In genomic region chr2:230693411-230693810, GRCh38 we compare ENCODE assay signal across 21 cellular contexts. TPM values are rescaled to one million over a fixed set of nuclear protein-coding genes. Genes with fewer than 3 reads are reported as not detected.
DNase-seq lines count a peak whose midpoint lies in the region; ATAC-seq, FAIRE-seq and TF ChIP-seq lines count a peak whose summit lies in the region.
"Had no signal": no experiment of that assay in that cellular context is flagged by ENCODE, and none has a peak within 500 bp of the region (broad histone marks: within the 10 kb centered on the region; RNA-seq: fewer than 3 reads in every experiment).

No MANE protein-coding gene starts in this region.

- H3K27me3 Mint-ChIP-seq in T-helper 1 cell treated with Interleukin-12 subunit alpha and Interleukin-12 subunit beta and Interleukin-4 antibody, amounts not matched to agents 30 μg/mL and 1 μg/mL, for 36 hours (ENCODE audit: low read depth) = no peaks in the 10 kb centered on the region
- H3K27me3 Mint-ChIP-seq: CD4-positive, alpha-beta T cell had no signal

- ATAC-seq in K562 = no peak
- ATAC-seq in HG02938 (IDR thresholded peaks at IDR 0.05; ENCODE audit: unreplicated experiment) = no peak
- no peak for ATAC-seq in HG03520 (IDR thresholded peaks at IDR 0.05; ENCODE audit: unreplicated experiment)

- H3K27ac Mint-ChIP-seq in T-helper 1 cell treated with Interleukin-12 subunit alpha and Interleukin-12 subunit beta and Interleukin-4 antibody, amounts not matched to agents 30 μg/mL and 1 μg/mL, for 36 hours = peak overlapping the region; percentile 83
- H3K27ac Mint-ChIP-seq: CD4-positive, alpha-beta T cell had no signal

- H3K27me3 ChIP-seq in AG04450 (ENCODE audit: control insufficient read depth, insufficient read depth, low read length) (no peaks in the 10 kb centered on the region), K562 (ENCODE audit: control insufficient read depth in 2 of 2, insufficient read depth in 2 of 2, low read length in 2 of 2) (no peaks in the 10 kb centered on the region)
- H3K27me3 ChIP-seq: BE2C, SJCRH30 had no signal

- no peaks in the 10 kb centered on the region for H3K9me1 ChIP-seq in K562 (ENCODE audit: control insufficient read depth, insufficient read depth, low read length)

- H3K4me2 ChIP-seq in K562 (ENCODE audit: insufficient read depth, low read length) = no peak overlapping the region
- H3K4me2 ChIP-seq: KMS-11 had no signal

- H3K36me3 ChIP-seq in K562 (ENCODE audit: control insufficient read depth, insufficient read depth, low read length) = no peaks in the 10 kb centered on the region
- H3K36me3 ChIP-seq: BE2C, SJCRH30 had no signal

- H3K4me3 ChIP-seq in AG04450 (ENCODE audit: low read depth, low read length) (no peak overlapping the region), K562 (no peak overlapping the region)
- H3K4me3 ChIP-seq: SJCRH30 had no signal

- no peak overlapping the region for H3K9ac ChIP-seq in K562 (ENCODE audit: insufficient read depth in 1 of 2, low read depth in 2 of 2, low read length in 2 of 2)
- H3K9ac ChIP-seq: KMS-11 had no signal

- H3K79me2 ChIP-seq in K562 (ENCODE audit: control insufficient read depth, insufficient read depth, low read length) = no peaks in the 10 kb centered on the region

- no peak for TF ChIP-seq EP300 in K562 (IDR thresholded peaks at IDR 0.05; ENCODE audit: low read length)

- H3K4me3 Mint-ChIP-seq in T-helper 1 cell treated with Interleukin-12 subunit alpha and Interleukin-12 subunit beta and Interleukin-4 antibody, amounts not matched to agents 30 μg/mL and 1 μg/mL, for 36 hours = no peak overlapping the region
- H3K4me3 Mint-ChIP-seq: CD4-positive, alpha-beta T cell had no signal

- peaks cover 32% of the 10 kb centered on the region for H3K4me1 Mint-ChIP-seq in T-helper 1 cell treated with Interleukin-12 subunit alpha and Interleukin-12 subunit beta and Interleukin-4 antibody, amounts not matched to agents 30 μg/mL and 1 μg/mL, for 36 hours (ENCODE audit: low read depth)

- TF ChIP-seq CTCF in AG04450 (IDR thresholded peaks at IDR 0.05; ENCODE audit: low read depth, low read length) (no peak), K562 (IDR thresholded peaks at IDR 0.05 in 2 of 3, conservative IDR thresholded peaks at IDR 0.05 in 1 of 3; ENCODE audit: insufficient read depth in 2 of 3, low read depth in 1 of 3, low read length in 3 of 3) (no peak)

- H3K36me3 Mint-ChIP-seq in T-helper 1 cell treated with Interleukin-12 subunit alpha and Interleukin-12 subunit beta and Interleukin-4 antibody, amounts not matched to agents 30 μg/mL and 1 μg/mL, for 36 hours (ENCODE audit: low read depth) = peaks cover 6% of the 10 kb centered on the region

- BruUV-seq in K562 (replicated peaks; lab: Mats Ljungman, UMichigan) = no TSS peak

- H3K27ac ChIP-seq in AG04450 (ENCODE audit: low read depth, low read length) = peak overlapping the region; percentile 11
- H3K27ac ChIP-seq in K562 (ENCODE audit: extremely low read depth, low read depth, low read length) = no peak overlapping the region
- H3K27ac ChIP-seq: 22Rv1, KMS-11, RWPE1, SJCRH30 had no signal

- TF ChIP-seq POLR2A in K562 (conservative IDR thresholded peaks at IDR 0.05) = no peak

- 16% methylated on average over 5 of the region's 6 CpGs for WGBS in K562 (ENCODE audit: insufficient coverage, low coverage, missing lambda C conversion rate)

- POLR2A ChIA-PET in AG04450 (lab: Yijun Ruan, JAX) = interaction anchor here (0.6 kb wide), 1 partner anchor 55 kb away, joined by 4 read pairs; no protein-coding TSS in a partner anchor
- POLR2A ChIA-PET in K562 (lab: Yijun Ruan, JAX) = no interaction called here

- H3K9me3 Mint-ChIP-seq in T-helper 1 cell treated with Interleukin-12 subunit alpha and Interleukin-12 subunit beta and Interleukin-4 antibody, amounts not matched to agents 30 μg/mL and 1 μg/mL, for 36 hours = peaks cover 4% of the 10 kb centered on the region
- H3K9me3 Mint-ChIP-seq: CD4-positive, alpha-beta T cell had no signal

- H4K20me1 ChIP-seq in K562 (replicated peaks; ENCODE audit: control insufficient read depth, insufficient read depth, low read length) = no peaks in the 10 kb centered on the region

- TF ChIP-seq RAD21 in K562 (CRISPR knock-in tag; conservative IDR thresholded peaks at IDR 0.05 in 1 of 2, IDR thresholded peaks at IDR 0.05 in 1 of 2) = no peak

- CTCF ChIA-PET in AG04450 (lab: Charles Lee) = no interaction called here
- CTCF ChIA-PET in K562 (lab: Yijun Ruan, JAX; ENCODE audit: low intra/inter-chr PET ratio) = no interaction called here

- no peaks in the 10 kb centered on the region for H3K9me3 ChIP-seq in AG04450 (ENCODE audit: control insufficient read depth, insufficient read depth, low read length)
- no peaks in the 10 kb centered on the region for H3K9me3 ChIP-seq in K562 (replicated peaks; ENCODE audit: control insufficient read depth, insufficient read depth, low read depth, low read length)
- H3K9me3 ChIP-seq: BE2C, SJCRH30 had no signal

- no peaks in the 10 kb centered on the region; a peak in 2 of 5 replicates for H3K4me1 ChIP-seq in K562 (replicated peaks in 1 of 2; ENCODE audit: control insufficient read depth in 2 of 2, insufficient read depth in 2 of 2, low read length in 2 of 2)
- H3K4me1 ChIP-seq: BE2C had no signal

- H2AFZ ChIP-seq in K562 (ENCODE audit: low read depth, low read length) = peak overlapping the region; percentile 45; the same call in 1 of the 2 replicates

- DNase-seq in T-helper 1 cell = no peak
- no peak for DNase-seq in AG04450 (ENCODE audit: low read depth, low spot score)
- no peak for DNase-seq in K562 (ENCODE audit: extremely low read depth in 1 of 4, low spot score in 3 of 4)
- DNase-seq in mesenteric fat pad (ENCODE audit: low spot score) = peak; percentile 18
- no peak for DNase-seq in amniotic stem cell (lab: John Stamatoyannopoulos, UW)
- DNase-seq: BE2C; CD4-positive, alpha-beta T cell; DMS79; GOT3; NCI-H1092; NCI-H2081 treated with DMSO at 0.1 percent for 48 hours; NCI-H510A; NCI-H774; SJCRH30 had no signal

- no peak for FAIRE-seq in K562 (lab: Jason Lieb, UNC)
- FAIRE-seq: GM18507 had no signal

- intact Hi-C loops in K562 (cut with micrococcal nuclease) = no loop called here

- in situ Hi-C loops in K562 (cut with MboI) = no loop called here

TF ChIP-seq in K562, 482 proteins besides CTCF, POLR2A, EP300 and RAD21:
- TF ChIP-seq RAD51 (IDR thresholded peaks at IDR 0.05; ENCODE audit: borderline replicate concordance, low read depth) (peak; percentile 46; the same call in 1 of the 2 replicates), NEUROD1 (IDR thresholded peaks at IDR 0.05; ENCODE audit: borderline replicate concordance, low read depth, low read length, partially characterized antibody) (no peak), TFE3 (CRISPR knock-in tag; IDR thresholded peaks at IDR 0.05) (peak; percentile 61)

RNA-seq across cellular contexts. Expression of gene CAB39, which starts 19.2 kb away (rescaled TPM):
- 60.1 and 72.7 TPM in 2 replicates for polyA plus RNA-seq in AG04450 (2011; rRNA removed)
- polyA minus RNA-seq in AG04450 (2011; rRNA and poly(A)+ RNA removed) = 61.0 and 84.6 TPM in 2 replicates
- 40.4 and 84.2 TPM in 2 replicates for total RNA-seq in K562 (2011; cell fraction: chromatin; rRNA removed; ENCODE audit: low replicate concordance)
- total RNA-seq in K562 (2011; cell fraction: nucleolus; rRNA removed) = 26.8 and 29.9 TPM in 2 replicates
- 50.8 and 86.8 TPM in 2 replicates for total RNA-seq in K562 (2011; cell fraction: nucleoplasm; rRNA removed)
- total RNA-seq in K562 (2014; rRNA removed) = 48.3 and 52.6 TPM in 2 replicates
- 70.6 and 78.4 TPM in 2 replicates for total RNA-seq in K562 (2014; rRNA removed; fragmentation: Illumina TruSeq; extraction: Trizol)
- 91.8 and 94.4 TPM in 2 replicates for total RNA-seq in K562 (2015; rRNA removed; fragmentation: Illumina TruSeq; extraction: Trizol)
- 70.4 and 74.7 TPM in 2 replicates for total RNA-seq in K562 (2021)
- polyA plus RNA-seq in K562 (2011; rRNA removed) = 62.8 and 85.9 TPM in 2 replicates
- polyA plus RNA-seq in K562 (2011; cell fraction: cytosol; rRNA removed) = 21.4 and 31.9 TPM in 2 replicates
- 30.5 and 39.5 TPM in 2 replicates for polyA plus RNA-seq in K562 (2011; cell fraction: nucleus; rRNA removed)
- 51.1 and 51.6 TPM in 2 replicates for polyA plus RNA-seq in K562 (2012)
- 66.0 and 70.1 TPM in 2 replicates for polyA plus RNA-seq in K562 (2014; fragmentation: Illumina TruSeq; extraction: Trizol)
- 10 to 100 TPM; 27.2 to 37.4 TPM for polyA plus RNA-seq in K562 (2014; fragmentation: Nextera tagmentation; extraction: Ambion mirVana)
- 51.8 and 52.8 TPM in 2 replicates for polyA plus RNA-seq in K562 (2014; rRNA removed)
- 113 and 122 TPM in 2 replicates for polyA minus RNA-seq in K562 (2011; rRNA and poly(A)+ RNA removed)
- polyA minus RNA-seq in K562 (2011; cell fraction: cytosol; rRNA and poly(A)+ RNA removed) = 46.9 and 70.5 TPM in 2 replicates
- polyA minus RNA-seq in K562 (2011; cell fraction: nucleus; rRNA and poly(A)+ RNA removed) = 28.0 and 46.1 TPM in 2 replicates
- total RNA-seq in mesenteric fat pad = 94.0 TPM
